ENCODE assay signal across 7 cellular contexts in the genomic region with DNA sequence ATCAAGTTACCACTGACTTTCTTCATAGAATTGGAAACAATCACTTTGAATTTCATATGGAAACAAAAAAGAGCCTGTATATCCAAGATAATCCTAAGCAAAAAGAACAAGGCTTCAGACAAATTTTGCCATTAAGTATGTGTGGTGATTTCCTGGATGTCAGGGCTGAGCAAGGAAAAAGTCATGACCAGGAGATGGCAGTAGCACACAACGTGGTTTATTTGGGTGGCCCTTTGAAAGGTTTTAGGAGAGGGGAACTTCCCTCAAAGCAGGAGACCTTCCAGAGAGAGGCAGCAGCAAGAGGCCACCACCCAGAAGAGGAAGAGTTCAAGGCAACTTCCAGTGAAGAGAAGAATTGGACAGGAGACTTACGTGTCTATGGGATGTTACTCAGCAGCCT. TPM values are rescaled to one million over a fixed set of nuclear protein-coding genes. Genes with fewer than 3 reads are reported as not detected.
A peak's percentile ranks its signal among the peaks of the same experiment; 100 is the strongest.
DNase-seq lines count a peak whose midpoint lies in the region; ATAC-seq and TF ChIP-seq lines count a peak whose summit lies in the region.

No MANE protein-coding gene starts in this region.

- POLR2A ChIA-PET in HEK293 (lab: Yijun Ruan, JAX), result no interaction called here

- in situ Hi-C loops in G401 (cut with HindIII; ENCODE audit: low sequenced_read_pairs), result no loop called here

- TF ChIP-seq CTCF in HEK293 (tag by site-specific recombination; IDR thresholded peaks at IDR 0.05) (peak; percentile 25; the same call in 1 of the 2 replicates), WERI-Rb-1 (IDR thresholded peaks at IDR 0.05; ENCODE audit: low read depth, low read length) (peak; percentile 42), right lobe of liver (IDR thresholded peaks at IDR 0.05) (peak; percentile 36 to 49 (median 44))

- intact Hi-C loops in right lobe of liver (cut with DNase I), result no loop called here

- ATAC-seq in right lobe of liver (peak; percentile 58 to 65 (median 60)), GM21825 (IDR thresholded peaks at IDR 0.05; ENCODE audit: unreplicated experiment) (no peak)

- CTCF ChIA-PET in HEK293 (lab: Yijun Ruan, JAX), result interaction anchor here (0.6 to 1.5 kb wide), 3 partner anchors 13 to 596 kb away, joined by 3 to 9 read pairs (median 4); no protein-coding TSS in a partner anchor

- H3K27me3 ChIP-seq in WERI-Rb-1 (ENCODE audit: insufficient read depth, low read depth, severe bottlenecking) (peaks cover 7% of the 10 kb centered on the region), right lobe of liver (no peaks in the 10 kb centered on the region)

- H3K36me3 ChIP-seq in HEK293 (ENCODE audit: control insufficient read depth in 2 of 2, insufficient read depth in 1 of 2, low read length in 2 of 2) (no peaks in the 10 kb centered on the region), WERI-Rb-1 (no peaks in the 10 kb centered on the region), right lobe of liver (no peaks in the 10 kb centered on the region)

- peak; percentile 18 for DNase-seq in G401 (ENCODE audit: low spot score)
- DNase-seq in WERI-Rb-1, result no peak
- no peak for DNase-seq in right lobe of liver
- DNase-seq in NCI-H2029 treated with DMSO at 0.1 percent for 48 hours (lab: John Stamatoyannopoulos, UW), result no peak
- no peak for DNase-seq in cerebellar nuclear complex (lab: John Stamatoyannopoulos, UW)

- TF ChIP-seq POLR2A in right lobe of liver (IDR thresholded peaks at IDR 0.05), result no peak

- WGBS in right lobe of liver (ENCODE audit: insufficient coverage, low coverage, low lambda C conversion rate, missing lambda C conversion rate), result 0% methylated on average over 1 of the region's 2 CpGs

- H3K27ac ChIP-seq in HEK293 (ENCODE audit: extremely low read depth, low read depth, low read length) (no peak overlapping the region), WERI-Rb-1 (no peak overlapping the region), right lobe of liver (no peak overlapping the region)

- H3K9me3 ChIP-seq in HEK293 (ENCODE audit: control insufficient read depth, insufficient read depth, low read depth, low read length), result no peaks in the 10 kb centered on the region
- no peaks in the 10 kb centered on the region for H3K9me3 ChIP-seq in WERI-Rb-1 (ENCODE audit: severe bottlenecking)
- H3K9me3 ChIP-seq in right lobe of liver, result no peaks in the 10 kb centered on the region

- H3K4me1 ChIP-seq in HEK293 (ENCODE audit: control insufficient read depth, insufficient read depth, low read length) (no peaks in the 10 kb centered on the region), right lobe of liver (no peaks in the 10 kb centered on the region)

- no peak overlapping the region for H3K4me3 ChIP-seq in HEK293 (ENCODE audit: low read depth, low read length)
- no peak overlapping the region for H3K4me3 ChIP-seq in WERI-Rb-1 (ENCODE audit: low read depth, low read length)
- no peak overlapping the region for H3K4me3 ChIP-seq in right lobe of liver

TF ChIP-seq in HEK293, 187 proteins besides CTCF, POLR2A, EP300 and RAD21:
- TF ChIP-seq, protein P1, sequence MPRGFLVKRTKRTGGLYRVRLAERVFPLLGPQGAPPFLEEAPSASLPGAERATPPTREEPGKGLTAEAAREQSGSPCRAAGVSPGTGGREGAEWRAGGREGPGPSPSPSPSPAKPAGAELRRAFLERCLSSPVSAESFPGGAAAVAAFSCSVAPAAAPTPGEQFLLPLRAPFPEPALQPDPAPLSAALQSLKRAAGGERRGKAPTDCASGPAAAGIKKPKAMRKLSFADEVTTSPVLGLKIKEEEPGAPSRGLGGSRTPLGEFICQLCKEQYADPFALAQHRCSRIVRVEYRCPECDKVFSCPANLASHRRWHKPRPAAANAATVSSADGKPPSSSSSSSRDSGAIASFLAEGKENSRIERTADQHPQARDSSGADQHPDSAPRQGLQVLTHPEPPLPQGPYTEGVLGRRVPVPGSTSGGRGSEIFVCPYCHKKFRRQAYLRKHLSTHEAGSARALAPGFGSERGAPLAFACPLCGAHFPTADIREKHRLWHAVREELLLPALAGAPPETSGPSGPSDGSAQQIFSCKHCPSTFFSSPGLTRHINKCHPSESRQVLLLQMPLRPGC (tag by site-specific recombination; IDR thresholded peaks at IDR 0.05), result no peak
- peak; percentile 46 for TF ChIP-seq ZNF654 (tag by site-specific recombination; IDR thresholded peaks at IDR 0.05; ENCODE audit: low read depth)

RNA-seq across cellular contexts. Expression of a gene that starts 18.1 kb away (rescaled TPM):
- total RNA-seq in G401 (2014; rRNA removed; shearing (Covaris generic)), result 6.5 and 9.2 TPM in 2 replicates
- 10 to 100 TPM in 4 of 6 experiments, 1 to 10 TPM in 2; 3.8 to 13.8 (median 11.2) TPM for total RNA-seq in right lobe of liver
